In genomic region chr1:199463521-199464127, GRCh38 we compare ENCODE assay signal across 8 cellular contexts.
DNase-seq lines count a peak whose midpoint lies in the region; ATAC-seq and TF ChIP-seq lines count a peak whose summit lies in the region.

No MANE protein-coding gene starts in this region.

- H3K4me3 ChIP-seq in fibroblast of mammary gland (ENCODE audit: control insufficient read depth, low read depth, low read length) = no peak overlapping the region

- peaks cover 2% of the 10 kb centered on the region for H3K27me3 Mint-ChIP-seq in stimulated activated naive CD8-positive, alpha-beta T cell treated with anti-CD3 and anti-CD28 coated beads, Interleukin-15, amount 100 ng/mL, for 72 hours

- in situ Hi-C loops in GM13977 (cut with MboI; ENCODE audit: low pct_unique_long_range_greater_than_20kb, low sequenced_read_pairs, unreplicated experiment) = loop anchor here (25.0 kb wide), 1 partner anchor 701 kb away; no protein-coding TSS in a partner anchor

- peak; percentile 67 for TF ChIP-seq CTCF in GM13977 (IDR thresholded peaks at IDR 0.05; ENCODE audit: extremely low read depth, insufficient read depth, missing control alignments)
- TF ChIP-seq CTCF in fibroblast of mammary gland (conservative IDR thresholded peaks at IDR 0.05; ENCODE audit: control insufficient read depth, insufficient read depth, low read depth, low read length) = peak; percentile 70

- no peak overlapping the region for H3K4me3 Mint-ChIP-seq in stimulated activated naive CD8-positive, alpha-beta T cell treated with anti-CD3 and anti-CD28 coated beads, Interleukin-15, amount 100 ng/mL, for 72 hours

- DNase-seq in AML-193 (lab: John Stamatoyannopoulos, UW) = peak; percentile 49 to 62
- DNase-seq in GM13977 (ENCODE audit: low spot score) = peak; percentile 6
- peak; percentile 61 for DNase-seq in RPMI7951 (ENCODE audit: low read depth)
- DNase-seq in fibroblast of mammary gland (ENCODE audit: low read depth) = peak; percentile 71
- peak in 1 of 2 donors; percentile 13 for DNase-seq in stimulated activated naive CD8-positive, alpha-beta T cell treated with anti-CD3 and anti-CD28 coated beads, Interleukin-15, amount 100 ng/mL, for 72 hours
- no peak for DNase-seq in mesenteric fat pad (ENCODE audit: low spot score)

- peaks cover 5 to 11% of the 10 kb centered on the region in 2 donors for H3K9me3 Mint-ChIP-seq in stimulated activated naive CD8-positive, alpha-beta T cell treated with anti-CD3 and anti-CD28 coated beads, Interleukin-15, amount 100 ng/mL, for 72 hours

- no peak overlapping the region for H3K27ac Mint-ChIP-seq in stimulated activated naive CD8-positive, alpha-beta T cell treated with anti-CD3 and anti-CD28 coated beads, Interleukin-15, amount 100 ng/mL, for 72 hours

- ATAC-seq in HG03457 (IDR thresholded peaks at IDR 0.05; ENCODE audit: unreplicated experiment) = peak; percentile 56
- ATAC-seq in stimulated activated naive CD8-positive, alpha-beta T cell treated with anti-CD3 and anti-CD28 coated beads, Interleukin-15, amount 100 ng/mL, for 72 hours = peak; percentile 74
- no peak for ATAC-seq in GM21423 (IDR thresholded peaks at IDR 0.05; ENCODE audit: unreplicated experiment)

- H3K4me1 Mint-ChIP-seq in stimulated activated naive CD8-positive, alpha-beta T cell treated with anti-CD3 and anti-CD28 coated beads, Interleukin-15, amount 100 ng/mL, for 72 hours = no peaks in the 10 kb centered on the region
